10 cellular contexts compared by ENCODE assay signal in the genomic region with DNA sequence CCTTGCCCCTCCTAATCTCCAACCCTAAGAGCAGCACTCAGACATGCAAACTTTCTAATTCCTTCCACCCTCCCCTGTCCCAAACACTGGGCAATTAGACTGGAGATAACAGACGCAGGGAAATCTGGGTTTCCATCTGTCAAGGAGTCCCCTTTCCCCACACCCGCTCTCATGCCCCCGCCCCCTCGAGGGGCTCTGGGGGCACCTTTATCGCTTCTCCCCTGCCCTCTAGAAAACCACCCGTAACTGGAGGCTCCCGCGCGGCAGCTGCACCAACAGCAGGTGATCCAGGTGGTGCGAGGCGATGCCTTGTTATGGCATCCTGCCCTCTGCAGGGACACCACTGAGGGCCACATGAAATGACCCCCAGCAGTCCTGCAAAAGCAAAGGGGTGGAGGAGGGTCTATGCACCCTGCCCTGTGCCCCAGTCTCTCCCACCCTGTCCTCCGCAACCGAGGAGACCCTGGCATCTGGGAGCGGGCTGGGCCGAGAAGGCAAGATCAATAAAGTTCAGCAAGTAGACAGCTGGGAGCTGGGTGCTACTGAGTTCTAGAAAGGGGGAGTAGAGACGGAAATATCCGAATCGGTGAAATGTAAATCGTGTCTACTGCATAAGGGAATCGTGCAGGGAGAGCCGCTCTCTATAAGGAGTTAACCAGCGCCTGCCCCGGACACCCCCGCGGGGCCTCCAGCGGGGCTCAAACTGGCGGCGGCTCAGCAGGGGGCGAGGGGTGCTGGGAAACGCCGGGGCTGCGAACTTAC. TPM values are rescaled to one million over a fixed set of nuclear protein-coding genes. Genes with fewer than 3 reads are reported as not detected.
DNase-seq lines count a peak whose midpoint lies in the region; ATAC-seq lines count a peak whose summit lies in the region.
"Had no signal": no experiment of that assay in that cellular context is flagged by ENCODE, and none has a peak within 500 bp of the region (broad histone marks: within the 10 kb centered on the region; RNA-seq: fewer than 3 reads in every experiment).

No MANE protein-coding gene starts in this region.

- peak overlapping the region; percentile 88 for H3K4me3 ChIP-seq in iPS-20b (ENCODE audit: low read length)
- H3K4me3 ChIP-seq: A549 had no signal

- POLR2A ChIA-PET in activated naive CD8-positive, alpha-beta T cell treated with anti-CD3 and anti-CD28 coated beads, Interleukin-2, amount 10 ng/mL, durations not matched to agents 7 days and 5 days (lab: Charles Lee), result no interaction called here

- ATAC-seq in activated naive CD8-positive, alpha-beta T cell treated with anti-CD3 and anti-CD28 coated beads, Interleukin-2, amount 10 ng/mL, durations not matched to agents 7 days and 5 days (ENCODE audit: low read depth), result no peak
- ATAC-seq in GM21717 (IDR thresholded peaks at IDR 0.05; ENCODE audit: unreplicated experiment), result no peak
- no peak for ATAC-seq in GM19397 (IDR thresholded peaks at IDR 0.05; ENCODE audit: unreplicated experiment)
- ATAC-seq: A549 had no signal

- DNase-seq in NCI-H1105 treated with DMSO at 0.1 percent for 48 hours (lab: John Stamatoyannopoulos, UW) (peak; percentile 21), NCI-H1105 (lab: John Stamatoyannopoulos, UW) (no peak), midbrain (lab: John Stamatoyannopoulos, UW) (no peak)
- DNase-seq in activated naive CD8-positive, alpha-beta T cell treated with anti-CD3 and anti-CD28 coated beads, Interleukin-2, amount 10 ng/mL, durations not matched to agents 7 days and 5 days, result peak; percentile 25
- DNase-seq: immature natural killer cell had no signal

- H3K9me3 Mint-ChIP-seq in activated naive CD8-positive, alpha-beta T cell treated with anti-CD3 and anti-CD28 coated beads, Interleukin-2, amount 10 ng/mL, durations not matched to agents 7 days and 5 days, result no peaks in the 10 kb centered on the region
- H3K9me3 Mint-ChIP-seq in stimulated activated naive CD8-positive, alpha-beta T cell treated with anti-CD3 and anti-CD28 coated beads, Interleukin-15, Interleukin-2, amounts not matched to agents 100 ng/mL and 50 ng/mL, for 24 hours, result no peaks in the 10 kb centered on the region

- H3K27ac Mint-ChIP-seq in activated naive CD8-positive, alpha-beta T cell treated with anti-CD3 and anti-CD28 coated beads, Interleukin-2, amount 10 ng/mL, durations not matched to agents 7 days and 5 days, result no peak overlapping the region
- no peak overlapping the region for H3K27ac Mint-ChIP-seq in stimulated activated naive CD8-positive, alpha-beta T cell treated with anti-CD3 and anti-CD28 coated beads, Interleukin-15, Interleukin-2, amounts not matched to agents 100 ng/mL and 50 ng/mL, for 24 hours
- H3K27ac Mint-ChIP-seq: immature natural killer cell had no signal

- H3K36me3 Mint-ChIP-seq in activated naive CD8-positive, alpha-beta T cell treated with anti-CD3 and anti-CD28 coated beads, Interleukin-2, amount 10 ng/mL, durations not matched to agents 7 days and 5 days, result no peaks in the 10 kb centered on the region
- H3K36me3 Mint-ChIP-seq in stimulated activated naive CD8-positive, alpha-beta T cell treated with anti-CD3 and anti-CD28 coated beads, Interleukin-15, Interleukin-2, amounts not matched to agents 100 ng/mL and 50 ng/mL, for 24 hours (ENCODE audit: low read depth), result no peaks in the 10 kb centered on the region
- H3K36me3 Mint-ChIP-seq: immature natural killer cell had no signal

- no peaks in the 10 kb centered on the region for H3K36me3 ChIP-seq in iPS-20b (ENCODE audit: insufficient read depth, low read depth, low read length)

- H3K4me1 Mint-ChIP-seq in activated naive CD8-positive, alpha-beta T cell treated with anti-CD3 and anti-CD28 coated beads, Interleukin-2, amount 10 ng/mL, durations not matched to agents 7 days and 5 days, result peaks cover 8% of the 10 kb centered on the region
- H3K4me1 Mint-ChIP-seq in stimulated activated naive CD8-positive, alpha-beta T cell treated with anti-CD3 and anti-CD28 coated beads, Interleukin-15, Interleukin-2, amounts not matched to agents 100 ng/mL and 50 ng/mL, for 24 hours (ENCODE audit: low read depth), result peaks cover 11% of the 10 kb centered on the region

- H3K9me3 ChIP-seq in iPS-20b (ENCODE audit: insufficient read depth, low read depth, low read length), result no peaks in the 10 kb centered on the region
- H3K9me3 ChIP-seq: A549 had no signal

- H3K4me3 Mint-ChIP-seq in activated naive CD8-positive, alpha-beta T cell treated with anti-CD3 and anti-CD28 coated beads, Interleukin-2, amount 10 ng/mL, durations not matched to agents 7 days and 5 days, result peak overlapping the region; percentile 39
- H3K4me3 Mint-ChIP-seq in stimulated activated naive CD8-positive, alpha-beta T cell treated with anti-CD3 and anti-CD28 coated beads, Interleukin-15, Interleukin-2, amounts not matched to agents 100 ng/mL and 50 ng/mL, for 24 hours, result peak overlapping the region; percentile 35
- H3K4me3 Mint-ChIP-seq: immature natural killer cell had no signal

- H3K27ac ChIP-seq in iPS-20b (ENCODE audit: low read length), result no peak overlapping the region
- H3K27ac ChIP-seq: A549 had no signal

- peak overlapping the region; percentile 66; the same call in 1 of the 2 replicates for H3K9ac ChIP-seq in iPS-20b (ENCODE audit: low read depth, low read length)

- peaks cover 52% of the 10 kb centered on the region for H3K27me3 Mint-ChIP-seq in activated naive CD8-positive, alpha-beta T cell treated with anti-CD3 and anti-CD28 coated beads, Interleukin-2, amount 10 ng/mL, durations not matched to agents 7 days and 5 days
- peaks cover 61% of the 10 kb centered on the region for H3K27me3 Mint-ChIP-seq in stimulated activated naive CD8-positive, alpha-beta T cell treated with anti-CD3 and anti-CD28 coated beads, Interleukin-15, Interleukin-2, amounts not matched to agents 100 ng/mL and 50 ng/mL, for 24 hours

- peaks cover 6% of the 10 kb centered on the region; the same call in 1 of the 2 replicates for H3K4me1 ChIP-seq in iPS-20b (ENCODE audit: insufficient read depth, low read length)
- H3K4me1 ChIP-seq: A549 had no signal

- peaks cover 53% of the 10 kb centered on the region for H3K27me3 ChIP-seq in iPS-20b (ENCODE audit: insufficient read depth, low read length)

RNA-seq across cellular contexts. Expression of a gene that starts 1.6 kb away (rescaled TPM):
- not detected for total RNA-seq in activated naive CD8-positive, alpha-beta T cell treated with anti-CD3 and anti-CD28 coated beads, Interleukin-2, amount 10 ng/mL, durations not matched to agents 7 days and 5 days

Comparison
In these comparisons a context has a peak if more than half of its experiments do, and no peak if none do; other contexts are left out.
1. DNase-seq: peak in NCI-H1105 treated with DMSO at 0.1 percent for 48 hours (single experiment) and activated naive CD8-positive, alpha-beta T cell treated with anti-CD3 and anti-CD28 coated beads, Interleukin-2, amount 10 ng/mL, durations not matched to agents 7 days and 5 days (single experiment); none in NCI-H1105 (single experiment) and midbrain (single experiment).